Comparison of ENCODE assay signal across 8 cellular contexts in genomic region chr3:192851821-192852352, GRCh38.
DNase-seq lines count a peak whose midpoint lies in the region; ATAC-seq, FAIRE-seq and TF ChIP-seq lines count a peak whose summit lies in the region.

No MANE protein-coding gene starts in this region.

- H3K9me3 ChIP-seq in A549: no peaks in the 10 kb centered on the region
- H3K9me3 ChIP-seq in hepatocyte (ENCODE audit: low read depth): no peaks in the 10 kb centered on the region
- H3K9me3 ChIP-seq in thoracic aorta: no peaks in the 10 kb centered on the region
- no peaks in the 10 kb centered on the region for H3K9me3 ChIP-seq in CD4-positive, alpha-beta memory T cell (ENCODE audit: control insufficient read depth in 1 of 2, low read length in 2 of 2)

- intact Hi-C loops in CD4-positive, alpha-beta memory T cell (cut with micrococcal nuclease): no loop called here

- CTCF ChIA-PET in A549 (lab: Yijun Ruan, JAX): interaction anchor here (1.5 to 2.3 kb wide), 2 partner anchors 33 to 65 kb away, joined by 4 to 7 read pairs; partner anchors contain the start of gene MB21D2
- CTCF ChIA-PET in CD4-positive, alpha-beta memory T cell (lab: Charles Lee; ENCODE audit: partially characterized antibody): interaction anchor here (1.0 kb wide), 1 partner anchor 13 kb away, joined by 4 read pairs; no protein-coding TSS in a partner anchor

- no peaks in the 10 kb centered on the region for H3K9me3 Mint-ChIP-seq in CD4-positive, alpha-beta memory T cell

- H3K9me2 ChIP-seq in hepatocyte (replicated peaks; ENCODE audit: insufficient read depth): no peaks in the 10 kb centered on the region

- no peak for TF ChIP-seq RAD21 in A549 (conservative IDR thresholded peaks at IDR 0.05 in 1 of 2, IDR thresholded peaks at IDR 0.05 in 1 of 2)
- no peak for TF ChIP-seq RAD21 in Ishikawa (IDR thresholded peaks at IDR 0.05; ENCODE audit: low read depth)

- POLR2A ChIA-PET in A549 (lab: Yijun Ruan, JAX): no interaction called here
- POLR2A ChIA-PET in CD4-positive, alpha-beta memory T cell (lab: Charles Lee; ENCODE audit: partially characterized antibody): no interaction called here

- H3K36me3 Mint-ChIP-seq in CD4-positive, alpha-beta memory T cell: peaks cover 0 to 10% of the 10 kb centered on the region in 2 donors

- TF ChIP-seq CTCF in A549 (IDR thresholded peaks at IDR 0.05) (no peak), hepatocyte (IDR thresholded peaks at IDR 0.05; ENCODE audit: poor library complexity) (no peak), thoracic aorta (IDR thresholded peaks at IDR 0.05) (no peak)

- no peak for TF ChIP-seq POLR2A in A549 (IDR thresholded peaks at IDR 0.05; ENCODE audit: low read length)

- H3K4me3 ChIP-seq in A549: 0 out of 3 replicates have a peak overlapping the region, but pooled peaks have one; percentile 20
- H3K4me3 ChIP-seq in hepatocyte: no peak overlapping the region
- no peak overlapping the region for H3K4me3 ChIP-seq in thoracic aorta
- no peak overlapping the region for H3K4me3 ChIP-seq in CD4-positive, alpha-beta memory T cell (ENCODE audit: low read length in 2 of 2)

- H2AFZ ChIP-seq in hepatocyte: no peak overlapping the region

- H3K27me3 ChIP-seq in hepatocyte: no peaks in the 10 kb centered on the region
- H3K27me3 ChIP-seq in thoracic aorta (replicated peaks; ENCODE audit: insufficient read depth): no peaks in the 10 kb centered on the region
- no peaks in the 10 kb centered on the region for H3K27me3 ChIP-seq in CD4-positive, alpha-beta memory T cell (ENCODE audit: insufficient read depth, low read length)

- peak overlapping the region; percentile 66 for H3K4me2 ChIP-seq in A549
- peak overlapping the region; percentile 45 for H3K4me2 ChIP-seq in hepatocyte

- H3K27ac ChIP-seq in A549: peak overlapping the region; percentile 16 to 55; a peak in 3 of 6 replicates
- peak overlapping the region; percentile 98 for H3K27ac ChIP-seq in hepatocyte
- no peak overlapping the region for H3K27ac ChIP-seq in thoracic aorta
- no peak overlapping the region for H3K27ac ChIP-seq in CD4-positive, alpha-beta memory T cell (ENCODE audit: low read depth, low read length)

- no peaks in the 10 kb centered on the region for H3K27me3 Mint-ChIP-seq in CD4-positive, alpha-beta memory T cell

- peaks cover 11 to 50% (median 34%) of the 10 kb centered on the region in 4 donors for H3K4me1 Mint-ChIP-seq in CD4-positive, alpha-beta memory T cell

- TF ChIP-seq EP300 in A549 (IDR thresholded peaks at IDR 0.05) (peak in 1 of 2 experiments; percentile 52; a peak in 1 of 5 replicates), Ishikawa (IDR thresholded peaks at IDR 0.05; ENCODE audit: borderline replicate concordance) (no peak)

- no peaks in the 10 kb centered on the region for H3K36me3 ChIP-seq in hepatocyte (replicated peaks; ENCODE audit: insufficient read depth, low read depth)
- no peaks in the 10 kb centered on the region for H3K36me3 ChIP-seq in thoracic aorta
- no peaks in the 10 kb centered on the region for H3K36me3 ChIP-seq in CD4-positive, alpha-beta memory T cell (ENCODE audit: insufficient read depth, low read length)

- H4K20me1 ChIP-seq in hepatocyte (ENCODE audit: insufficient read depth, poor library complexity, severe bottlenecking): no peaks in the 10 kb centered on the region

- DNase-seq in A549 (ENCODE audit: low read depth in 1 of 2, low spot score in 1 of 2): peak; percentile 67 to 79
- peak; percentile 31 for DNase-seq in UCSD-AML1 (lab: John Stamatoyannopoulos, UW; ENCODE audit: unreplicated experiment)
- peak; percentile 60 for DNase-seq in hepatocyte (ENCODE audit: low spot score)
- DNase-seq in thoracic aorta (ENCODE audit: low spot score): peak; percentile 28
- DNase-seq in CD4-positive, alpha-beta memory T cell: no peak

- peaks cover 69% of the 10 kb centered on the region for H3K79me2 ChIP-seq in hepatocyte

- no peak for FAIRE-seq in A549 (lab: Jason Lieb, UNC)

- no peak overlapping the region for H3K27ac Mint-ChIP-seq in CD4-positive, alpha-beta memory T cell

- H3K4me1 ChIP-seq in A549 (peaks cover 53% of the 10 kb centered on the region), hepatocyte (ENCODE audit: insufficient read depth) (peaks cover 27% of the 10 kb centered on the region), thoracic aorta (ENCODE audit: control insufficient read depth in 1 of 2, low read depth in 2 of 2) (peaks cover 5 to 23% of the 10 kb centered on the region in 2 donors)
- peaks cover 7% of the 10 kb centered on the region for H3K4me1 ChIP-seq in CD4-positive, alpha-beta memory T cell (ENCODE audit: insufficient read depth, low read length)

- peak overlapping the region in 1 of 8 donors; percentile 9 for H3K4me3 Mint-ChIP-seq in CD4-positive, alpha-beta memory T cell

- ATAC-seq in A549 (peak; percentile 80 to 88), GM19324 (IDR thresholded peaks at IDR 0.05; ENCODE audit: low FRiP score, unreplicated experiment) (peak; percentile 60), thoracic aorta (ENCODE audit: insufficient number of reproducible peaks, low FRiP score, low read depth) (peak; percentile 52)
- ATAC-seq in activated CD4-positive, CD25-positive, alpha-beta regulatory T cell treated with anti-CD3 and anti-CD28 coated beads, Interleukin-2, amount 50 U/mL, for 24 hours: no peak

- 14% methylated on average over 5 of the region's 5 CpGs for WGBS in A549 (ENCODE audit: missing lambda C conversion rate)
- WGBS in hepatocyte (ENCODE audit: low lambda C conversion rate, missing lambda C conversion rate): 52% methylated on average over 5 of the region's 5 CpGs

TF ChIP-seq in A549, 52 proteins besides CTCF, POLR2A, EP300 and RAD21 (continues in another document):
- TF ChIP-seq HOXB13 (CRISPR knock-in tag; IDR thresholded peaks at IDR 0.05; ENCODE audit: low read depth) (no peak), BCL3 (IDR thresholded peaks at IDR 0.05) (0 out of 3 replicates have a peak, but pooled peaks have one; percentile 21), FOSL2 (IDR thresholded peaks at IDR 0.05) (peak; percentile 39; the same call in 1 of the 2 replicates), FOSL2 (CRISPR knock-in tag; IDR thresholded peaks at IDR 0.05) (peak; percentile 91), NR3C1 (IDR thresholded peaks at IDR 0.05) (no peak), RCOR1 (IDR thresholded peaks at IDR 0.05; ENCODE audit: low read depth, low read length) (no peak), ELK1 (IDR thresholded peaks at IDR 0.05; ENCODE audit: low read depth, low read length) (no peak), ZFP36 (IDR thresholded peaks at IDR 0.05; ENCODE audit: borderline replicate concordance, partially characterized antibody) (peak; percentile 50)

TF ChIP-seq in Ishikawa, 13 proteins besides CTCF, POLR2A, EP300 and RAD21:
- no peak for TF ChIP-seq MAX (IDR thresholded peaks at IDR 0.05)
- TF ChIP-seq ZBTB7A (IDR thresholded peaks at IDR 0.05; ENCODE audit: low read depth): no peak
- no peak for TF ChIP-seq CREB1 (IDR thresholded peaks at IDR 0.05; ENCODE audit: low read depth)
- peak; percentile 88 for TF ChIP-seq NFIC (IDR thresholded peaks at IDR 0.05)

Comparison
In these comparisons a context has a peak if more than half of its experiments do, and no peak if none do; other contexts are left out.
1. ATAC-seq: peak in A549 (2 of 2), GM19324 (single experiment) and thoracic aorta (single experiment); none in activated CD4-positive, CD25-positive, alpha-beta regulatory T cell treated with anti-CD3 and anti-CD28 coated beads, Interleukin-2, amount 50 U/mL, for 24 hours (0 of 2).
2. DNase-seq: peak in A549 (2 of 2), UCSD-AML1 (single experiment), hepatocyte (single experiment) and thoracic aorta (single experiment); none in CD4-positive, alpha-beta memory T cell (0 of 5).
3. H3K27ac ChIP-seq: peak in A549 (2 of 2) and hepatocyte (single experiment); none in thoracic aorta (0 of 2) and CD4-positive, alpha-beta memory T cell (single experiment).